23 cellular contexts compared by ENCODE assay signal in the genomic region with DNA sequence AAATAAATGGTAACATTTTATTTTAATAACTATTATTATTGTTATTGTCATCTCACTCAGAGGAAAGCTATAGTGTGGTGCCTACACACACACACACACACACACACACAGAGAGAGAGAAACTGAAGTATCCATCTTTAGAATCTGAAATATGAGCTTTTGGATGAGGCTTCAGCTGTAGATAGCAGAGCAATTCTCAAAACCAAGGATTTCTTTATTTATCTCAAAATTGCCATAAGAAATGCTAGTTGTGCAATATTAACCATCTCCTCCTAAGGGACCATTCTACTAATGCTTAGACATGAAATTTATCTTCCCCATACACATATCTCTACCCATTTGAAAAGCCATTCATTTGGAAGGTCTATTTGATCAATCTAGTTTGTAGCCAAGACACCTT. TPM values are rescaled to one million over a fixed set of nuclear protein-coding genes. Genes with fewer than 3 reads are reported as not detected.
"Had no signal": no experiment of that assay in that cellular context is flagged by ENCODE, and none has a peak within 500 bp of the region (broad histone marks: within the 10 kb centered on the region; RNA-seq: fewer than 3 reads in every experiment).

No MANE protein-coding gene starts in this region.

- H3K4me2 ChIP-seq: KMS-11, SK-N-SH had no signal

- H3K4me3 ChIP-seq: K562 had no signal

- H3K9ac ChIP-seq: KMS-11, SK-N-SH had no signal

- H3K9me3 ChIP-seq: SK-N-SH had no signal

- DNase-seq: Kasumi-1, MV-4-11, NCI-H1048, NCI-H1105, NCI-H1417, NCI-H1436 treated with DMSO at 0.1 percent for 48 hours, NCI-H1694, NCI-H187 treated with DMSO at 0.1 percent for 48 hours, NCI-H2029 treated with DMSO at 0.1 percent for 48 hours, NCI-H2171 treated with DMSO at 0.1 percent for 48 hours, NCI-H345, NCI-H446 treated with DMSO at 0.1 percent for 48 hours, NCI-H510A treated with DMSO at 0.1 percent for 48 hours, NCI-H526 treated with DMSO at 0.1 percent for 48 hours, NCI-H748 treated with DMSO at 0.1 percent for 48 hours, SHP77, SK-N-SH, SW 1271 had no signal

- H3K27ac ChIP-seq: KMS-11, RWPE1 had no signal

- ATAC-seq: HepG2, K562 had no signal

RNA-seq across cellular contexts. Expression of a gene that starts 50.1 kb away (rescaled TPM):
- polyA plus RNA-seq: IgD-negative memory B cell had no signal
